In the genomic region with DNA sequence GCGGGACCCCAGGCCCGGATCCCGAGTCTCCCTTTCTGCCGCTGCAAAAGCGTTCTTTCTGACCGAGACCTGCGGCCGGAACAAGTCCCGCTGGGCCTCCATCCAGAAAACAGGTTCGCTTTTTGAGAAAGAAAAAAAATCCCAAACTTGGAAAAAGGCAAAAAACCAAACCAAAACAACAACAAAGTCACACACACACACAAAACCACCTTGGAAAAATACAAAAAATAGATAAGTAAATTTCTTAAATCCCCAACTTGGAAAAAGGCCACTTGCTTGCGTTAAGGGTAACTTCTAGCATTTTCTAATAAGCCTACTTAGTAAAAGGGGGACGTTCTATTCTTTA, we compare ENCODE assay signal across 1 cellular context.
TF ChIP-seq lines count a peak whose summit lies in the region.

No MANE protein-coding gene starts in this region.

TF ChIP-seq in HepG2, 621 proteins besides CTCF, POLR2A, EP300 and RAD21:
- TF ChIP-seq SKI (IDR thresholded peaks at IDR 0.05; ENCODE audit: partially characterized antibody) (peak; percentile 4), ZNF253 (CRISPR knock-in tag; IDR thresholded peaks at IDR 0.05; ENCODE audit: borderline replicate concordance) (no peak), SNAPC2 (CRISPR knock-in tag; IDR thresholded peaks at IDR 0.05) (no peak), KMT2B (CRISPR knock-in tag; IDR thresholded peaks at IDR 0.05) (no peak), ZNF782 (CRISPR knock-in tag; IDR thresholded peaks at IDR 0.05; ENCODE audit: borderline replicate concordance) (no peak), THYN1 (CRISPR knock-in tag; IDR thresholded peaks at IDR 0.05; ENCODE audit: borderline replicate concordance, low read depth) (no peak), ZFP1 (CRISPR knock-in tag; IDR thresholded peaks at IDR 0.05) (no peak), SPEN (CRISPR knock-in tag; IDR thresholded peaks at IDR 0.05; ENCODE audit: low read depth) (no peak), NFYB (CRISPR knock-in tag; IDR thresholded peaks at IDR 0.05) (no peak), PHF5A (CRISPR knock-in tag; IDR thresholded peaks at IDR 0.05; ENCODE audit: low read depth, unreplicated experiment) (no peak), SIX1 (CRISPR knock-in tag; IDR thresholded peaks at IDR 0.05; ENCODE audit: borderline replicate concordance) (no peak), ZNF562 (CRISPR knock-in tag; IDR thresholded peaks at IDR 0.05; ENCODE audit: borderline replicate concordance) (no peak), DMTF1 (CRISPR knock-in tag; IDR thresholded peaks at IDR 0.05) (no peak), XBP1 (CRISPR knock-in tag; IDR thresholded peaks at IDR 0.05) (no peak), ZBTB34 (CRISPR knock-in tag; IDR thresholded peaks at IDR 0.05) (no peak), RBAK (CRISPR knock-in tag; IDR thresholded peaks at IDR 0.05) (no peak), ZSCAN30 (CRISPR knock-in tag; IDR thresholded peaks at IDR 0.05) (no peak), ZNF660 (CRISPR knock-in tag; IDR thresholded peaks at IDR 0.05; ENCODE audit: borderline replicate concordance, low read depth) (no peak), ZNF382 (CRISPR knock-in tag; IDR thresholded peaks at IDR 0.05; ENCODE audit: borderline replicate concordance) (no peak), ZNF20 (CRISPR knock-in tag; IDR thresholded peaks at IDR 0.05) (no peak)
- TF ChIP-seq, protein P1, sequence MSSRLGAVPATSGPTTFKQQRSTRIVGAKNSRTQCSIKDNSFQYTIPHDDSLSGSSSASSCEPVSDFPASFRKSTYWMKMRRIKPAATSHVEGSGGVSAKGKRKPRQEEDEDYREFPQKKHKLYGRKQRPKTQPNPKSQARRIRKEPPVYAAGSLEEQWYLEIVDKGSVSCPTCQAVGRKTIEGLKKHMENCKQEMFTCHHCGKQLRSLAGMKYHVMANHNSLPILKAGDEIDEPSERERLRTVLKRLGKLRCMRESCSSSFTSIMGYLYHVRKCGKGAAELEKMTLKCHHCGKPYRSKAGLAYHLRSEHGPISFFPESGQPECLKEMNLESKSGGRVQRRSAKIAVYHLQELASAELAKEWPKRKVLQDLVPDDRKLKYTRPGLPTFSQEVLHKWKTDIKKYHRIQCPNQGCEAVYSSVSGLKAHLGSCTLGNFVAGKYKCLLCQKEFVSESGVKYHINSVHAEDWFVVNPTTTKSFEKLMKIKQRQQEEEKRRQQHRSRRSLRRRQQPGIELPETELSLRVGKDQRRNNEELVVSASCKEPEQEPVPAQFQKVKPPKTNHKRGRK (CRISPR knock-in tag; IDR thresholded peaks at IDR 0.05) = peak; percentile 81; the same call in 1 of the 2 replicates
- TF ChIP-seq, protein P2, sequence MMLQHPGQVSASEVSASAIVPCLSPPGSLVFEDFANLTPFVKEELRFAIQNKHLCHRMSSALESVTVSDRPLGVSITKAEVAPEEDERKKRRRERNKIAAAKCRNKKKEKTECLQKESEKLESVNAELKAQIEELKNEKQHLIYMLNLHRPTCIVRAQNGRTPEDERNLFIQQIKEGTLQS (CRISPR knock-in tag; IDR thresholded peaks at IDR 0.05) = no peak
- TF ChIP-seq, protein P3, sequence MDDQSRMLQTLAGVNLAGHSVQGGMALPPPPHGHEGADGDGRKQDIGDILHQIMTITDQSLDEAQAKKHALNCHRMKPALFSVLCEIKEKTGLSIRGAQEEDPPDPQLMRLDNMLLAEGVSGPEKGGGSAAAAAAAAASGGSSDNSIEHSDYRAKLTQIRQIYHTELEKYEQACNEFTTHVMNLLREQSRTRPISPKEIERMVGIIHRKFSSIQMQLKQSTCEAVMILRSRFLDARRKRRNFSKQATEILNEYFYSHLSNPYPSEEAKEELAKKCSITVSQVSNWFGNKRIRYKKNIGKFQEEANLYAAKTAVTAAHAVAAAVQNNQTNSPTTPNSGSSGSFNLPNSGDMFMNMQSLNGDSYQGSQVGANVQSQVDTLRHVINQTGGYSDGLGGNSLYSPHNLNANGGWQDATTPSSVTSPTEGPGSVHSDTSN (CRISPR knock-in tag; IDR thresholded peaks at IDR 0.05; ENCODE audit: borderline replicate concordance) = 0 out of 2 replicates have a peak, but pooled peaks have one; percentile 22
